In the genomic region with DNA sequence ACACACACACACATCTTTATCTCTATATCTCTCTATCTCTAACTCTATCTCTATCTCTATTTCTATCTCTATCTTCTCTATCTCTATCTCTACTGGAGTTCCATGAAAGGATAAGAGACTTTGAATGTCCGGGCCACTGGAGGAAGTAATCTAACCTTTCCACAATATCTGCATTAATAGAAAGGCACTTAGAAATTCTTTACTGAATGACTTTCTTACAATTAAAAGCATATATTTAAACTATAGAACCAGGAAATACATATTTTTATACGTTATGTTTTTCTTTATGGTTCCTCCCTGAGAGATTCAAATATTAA, we compare ENCODE assay signal across 18 cellular contexts.
DNase-seq lines count a peak whose midpoint lies in the region; ATAC-seq and TF ChIP-seq lines count a peak whose summit lies in the region.
"Had no signal": no experiment of that assay in that cellular context is flagged by ENCODE, and none has a peak within 500 bp of the region (broad histone marks: within the 10 kb centered on the region; RNA-seq: fewer than 3 reads in every experiment).

No MANE protein-coding gene starts in this region.

- no peaks in the 10 kb centered on the region for H4K20me1 ChIP-seq in osteoblast (ENCODE audit: insufficient read depth, low read length)

- TF ChIP-seq CTCF in osteoblast (IDR thresholded peaks at IDR 0.05; ENCODE audit: extremely low read depth, low read depth, low read length): no peak

- no peak for ATAC-seq in HG02588 (IDR thresholded peaks at IDR 0.05; ENCODE audit: unreplicated experiment)
- ATAC-seq: A549 had no signal

- H3K4me2 ChIP-seq in osteoblast (ENCODE audit: insufficient read depth, low read length): no peak overlapping the region
- H3K4me2 ChIP-seq: A549 had no signal

- no peaks in the 10 kb centered on the region for H3K36me3 ChIP-seq in ACC112 (ENCODE audit: insufficient read depth, low read length)
- H3K36me3 ChIP-seq in SJSA1: no peaks in the 10 kb centered on the region
- no peaks in the 10 kb centered on the region for H3K36me3 ChIP-seq in osteoblast (ENCODE audit: insufficient read depth, low read length)
- no peaks in the 10 kb centered on the region for H3K36me3 ChIP-seq in MG63

- H3K9me3 ChIP-seq in SJSA1 (replicated peaks) (no peaks in the 10 kb centered on the region), osteoblast (ENCODE audit: low read depth, low read length) (no peaks in the 10 kb centered on the region), MG63 (no peaks in the 10 kb centered on the region; the same call in 1 of the 2 replicates)
- H3K9me3 ChIP-seq: A549 had no signal

- no peak overlapping the region for H3K27ac ChIP-seq in ACC112 (ENCODE audit: low read depth, low read length)
- H3K27ac ChIP-seq in SJSA1: peak overlapping the region; percentile 60
- H3K27ac ChIP-seq in osteoblast (ENCODE audit: low read depth, low read length): no peak overlapping the region
- H3K27ac ChIP-seq: A549 had no signal

- no peak for DNase-seq in SJSA1 (ENCODE audit: low read depth in 1 of 2, low spot score in 2 of 2)
- DNase-seq in osteoblast (ENCODE audit: insufficient read length, low spot score, missing footprints): no peak
- no peak for DNase-seq in stimulated activated naive CD4-positive, alpha-beta T cell treated with Interleukin-2 at 50 U/mL for 16 hours (lab: John Stamatoyannopoulos, UW)
- DNase-seq in MG63: no peak
- no peak for DNase-seq in foreskin melanocyte
- DNase-seq: DMS 273 treated with DMSO at 0.1 percent for 48 hours, GF-D8, KG1, NCI-H1048, NCI-H146, NCI-H2081, NCI-H510A, NCI-H774 had no signal

- peaks cover 5% of the 10 kb centered on the region for H3K4me1 ChIP-seq in ACC112 (ENCODE audit: control insufficient read depth, insufficient read depth, low read length, unreplicated experiment)
- peaks cover 30% of the 10 kb centered on the region for H3K4me1 ChIP-seq in SJSA1 (replicated peaks)
- no peaks in the 10 kb centered on the region for H3K4me1 ChIP-seq in osteoblast (ENCODE audit: insufficient read depth, low read length)
- H3K4me1 ChIP-seq: A549 had no signal

- H3K4me3 ChIP-seq in ACC112 (ENCODE audit: low read depth, low read length): peak overlapping the region; percentile 38
- no peak overlapping the region for H3K4me3 ChIP-seq in SJSA1
- H3K4me3 ChIP-seq in osteoblast (ENCODE audit: insufficient read depth, low read length): no peak overlapping the region
- H3K4me3 ChIP-seq in MG63: no peak overlapping the region
- H3K4me3 ChIP-seq: A549 had no signal

- H2AFZ ChIP-seq in ACC112 (ENCODE audit: low read length, unreplicated experiment) (peak overlapping the region; percentile 86), osteoblast (ENCODE audit: low read length) (peak overlapping the region; percentile 23)

- peaks cover 21% of the 10 kb centered on the region for H3K27me3 Mint-ChIP-seq in dendritic cell treated with granulocyte-macrophage colony-stimulating factor and Interleukin-4, amounts not matched to agents 40 ng/mL and 50 ng/mL, for 4 days

- H3K27me3 ChIP-seq in ACC112 (ENCODE audit: insufficient read depth, low read length) (no peaks in the 10 kb centered on the region), SJSA1 (replicated peaks) (no peaks in the 10 kb centered on the region), osteoblast (ENCODE audit: insufficient read depth, low read length) (no peaks in the 10 kb centered on the region), MG63 (no peaks in the 10 kb centered on the region)

- H3K27ac Mint-ChIP-seq in dendritic cell treated with granulocyte-macrophage colony-stimulating factor and Interleukin-4, amounts not matched to agents 40 ng/mL and 50 ng/mL, for 4 days: no peak overlapping the region
- H3K27ac Mint-ChIP-seq: CD14-positive monocyte had no signal

- peaks cover 10% of the 10 kb centered on the region for H3K4me1 Mint-ChIP-seq in dendritic cell treated with granulocyte-macrophage colony-stimulating factor and Interleukin-4, amounts not matched to agents 40 ng/mL and 50 ng/mL, for 4 days (ENCODE audit: low read depth)
- H3K4me1 Mint-ChIP-seq: CD14-positive monocyte had no signal

- no peaks in the 10 kb centered on the region for H3K9me3 Mint-ChIP-seq in dendritic cell treated with granulocyte-macrophage colony-stimulating factor and Interleukin-4, amounts not matched to agents 40 ng/mL and 50 ng/mL, for 4 days

- H3K4me3 Mint-ChIP-seq in dendritic cell treated with granulocyte-macrophage colony-stimulating factor and Interleukin-4, amounts not matched to agents 40 ng/mL and 50 ng/mL, for 4 days: peak overlapping the region; percentile 11

- H3K79me2 ChIP-seq in ACC112 (ENCODE audit: control insufficient read depth, insufficient read depth, low read length, unreplicated experiment) (no peaks in the 10 kb centered on the region), osteoblast (ENCODE audit: insufficient read depth, low read length) (no peaks in the 10 kb centered on the region)

- no peaks in the 10 kb centered on the region for H3K36me3 Mint-ChIP-seq in dendritic cell treated with granulocyte-macrophage colony-stimulating factor and Interleukin-4, amounts not matched to agents 40 ng/mL and 50 ng/mL, for 4 days (ENCODE audit: low read depth)
- H3K36me3 Mint-ChIP-seq: CD14-positive monocyte had no signal

- intact Hi-C loops in dendritic cell treated with granulocyte-macrophage colony-stimulating factor and Interleukin-4, amounts not matched to agents 40 ng/mL and 50 ng/mL, for 4 days (cut with micrococcal nuclease): no loop called here
